ENCODE assay signal across 1 cellular context in genomic region chr11:117946842-117947526, GRCh38.
A peak's percentile ranks its signal among the peaks of the same experiment; 100 is the strongest.
TF ChIP-seq lines count a peak whose summit lies in the region.

No MANE protein-coding gene starts in this region.

TF ChIP-seq in K562, 482 proteins besides CTCF, POLR2A, EP300 and RAD21 (continued from another document and continues in another):
- TF ChIP-seq, protein P1, sequence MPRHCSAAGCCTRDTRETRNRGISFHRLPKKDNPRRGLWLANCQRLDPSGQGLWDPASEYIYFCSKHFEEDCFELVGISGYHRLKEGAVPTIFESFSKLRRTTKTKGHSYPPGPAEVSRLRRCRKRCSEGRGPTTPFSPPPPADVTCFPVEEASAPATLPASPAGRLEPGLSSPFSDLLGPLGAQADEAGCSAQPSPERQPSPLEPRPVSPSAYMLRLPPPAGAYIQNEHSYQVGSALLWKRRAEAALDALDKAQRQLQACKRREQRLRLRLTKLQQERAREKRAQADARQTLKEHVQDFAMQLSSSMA (CRISPR knock-in tag; IDR thresholded peaks at IDR 0.05), result no peak
- TF ChIP-seq SMAD4 (CRISPR knock-in tag; conservative IDR thresholded peaks at IDR 0.05) (no peak; the same call in 1 of the 2 replicates), TSHZ1 (CRISPR knock-in tag; IDR thresholded peaks at IDR 0.05) (no peak), KLF13 (tag; IDR thresholded peaks at IDR 0.05; ENCODE audit: borderline replicate concordance, low read depth) (0 out of 2 replicates have a peak, but pooled peaks have one; percentile 15), ZNF311 (CRISPR knock-in tag; IDR thresholded peaks at IDR 0.05) (no peak), ZFP30 (CRISPR knock-in tag; IDR thresholded peaks at IDR 0.05; ENCODE audit: borderline replicate concordance) (no peak), ZNF644 (tag; IDR thresholded peaks at IDR 0.05; ENCODE audit: low read depth) (no peak), HNRNPH1 (optimal IDR thresholded peaks at IDR 0.05; ENCODE audit: low read depth, low read length) (no peak), ZBTB33 (CRISPR knock-in tag; IDR thresholded peaks at IDR 0.05) (no peak), HDAC2 (IDR thresholded peaks at IDR 0.05) (0 out of 2 replicates have a peak, but pooled peaks have one; percentile 21), FOXA1 (IDR thresholded peaks at IDR 0.05; ENCODE audit: borderline replicate concordance) (no peak), ELF2 (CRISPR knock-in tag; IDR thresholded peaks at IDR 0.05) (no peak), CBFA2T2 (conservative IDR thresholded peaks at IDR 0.05) (no peak), MLLT1 (IDR thresholded peaks at IDR 0.05) (no peak), RFX5 (IDR thresholded peaks at IDR 0.05; ENCODE audit: low read depth, low read length) (no peak), ZEB2 (IDR thresholded peaks at IDR 0.05) (no peak), KAT7 (CRISPR knock-in tag; IDR thresholded peaks at IDR 0.05; ENCODE audit: borderline replicate concordance) (no peak), ZNF507 (tag; conservative IDR thresholded peaks at IDR 0.05) (no peak), MAFK (IDR thresholded peaks at IDR 0.05; ENCODE audit: low read length) (no peak), CHCHD3 (CRISPR knock-in tag; IDR thresholded peaks at IDR 0.05) (no peak), TCF7L2 (IDR thresholded peaks at IDR 0.05; ENCODE audit: low read depth, low read length) (no peak), E2F1 (CRISPR knock-in tag; IDR thresholded peaks at IDR 0.05) (no peak), CEBPB (tag; IDR thresholded peaks at IDR 0.05) (no peak), BRCA1 (IDR thresholded peaks at IDR 0.05) (no peak), BRCA1 (CRISPR knock-in tag; IDR thresholded peaks at IDR 0.05) (no peak), EP400 (IDR thresholded peaks at IDR 0.05) (0 out of 2 replicates have a peak, but pooled peaks have one; percentile 27), ZNF282 (CRISPR knock-in tag; IDR thresholded peaks at IDR 0.05) (no peak), THRB (CRISPR knock-in tag; conservative IDR thresholded peaks at IDR 0.05) (no peak), GABPB2 (CRISPR knock-in tag; conservative IDR thresholded peaks at IDR 0.05) (no peak), ZFP36 (IDR thresholded peaks at IDR 0.05; ENCODE audit: low read depth, low read length, partially characterized antibody) (peak; percentile 21), E2F4 (CRISPR knock-in tag; IDR thresholded peaks at IDR 0.05; ENCODE audit: low read depth) (no peak), ZNF239 (CRISPR knock-in tag; IDR thresholded peaks at IDR 0.05) (no peak), MAX (CRISPR knock-in tag; IDR thresholded peaks at IDR 0.05) (no peak), PHB (CRISPR knock-in tag; IDR thresholded peaks at IDR 0.05) (no peak), GATA2 (CRISPR knock-in tag; IDR thresholded peaks at IDR 0.05) (no peak), SRSF7 (optimal IDR thresholded peaks at IDR 0.05; ENCODE audit: low read depth, low read length) (no peak), BHLHE40 (IDR thresholded peaks at IDR 0.05; ENCODE audit: low read length) (no peak), TGIF2 (CRISPR knock-in tag; IDR thresholded peaks at IDR 0.05) (no peak), ESRRB (CRISPR knock-in tag; IDR thresholded peaks at IDR 0.05; ENCODE audit: borderline replicate concordance) (no peak), FOS (IDR thresholded peaks at IDR 0.05; ENCODE audit: extremely low read depth, insufficient read length) (peak; percentile 5), PCBP2 (IDR thresholded peaks at IDR 0.05; ENCODE audit: low read depth, low read length, poor library complexity, severe bottlenecking) (no peak), E2F3 (CRISPR knock-in tag; IDR thresholded peaks at IDR 0.05) (no peak), JUN (IDR thresholded peaks at IDR 0.05; ENCODE audit: borderline replicate concordance, low read depth, low read length) (peak; percentile 98), JUN (CRISPR knock-in tag; IDR thresholded peaks at IDR 0.05; ENCODE audit: borderline replicate concordance) (no peak), ZNF274 (IDR thresholded peaks at IDR 0.05; ENCODE audit: borderline replicate concordance, low read depth, low read length) (no peak), SRSF9 (IDR thresholded peaks at IDR 0.05; ENCODE audit: borderline replicate concordance, low read depth, low read length) (no peak), TRIM24 (IDR thresholded peaks at IDR 0.05) (peak in 1 of 2 experiments; percentile 31; a peak in 1 of 4 replicates), HNRNPUL1 (IDR thresholded peaks at IDR 0.05; ENCODE audit: low read length) (no peak), ZNF436 (CRISPR knock-in tag; IDR thresholded peaks at IDR 0.05) (no peak), LEF1 (IDR thresholded peaks at IDR 0.05) (no peak)
- TF ChIP-seq, protein P2, sequence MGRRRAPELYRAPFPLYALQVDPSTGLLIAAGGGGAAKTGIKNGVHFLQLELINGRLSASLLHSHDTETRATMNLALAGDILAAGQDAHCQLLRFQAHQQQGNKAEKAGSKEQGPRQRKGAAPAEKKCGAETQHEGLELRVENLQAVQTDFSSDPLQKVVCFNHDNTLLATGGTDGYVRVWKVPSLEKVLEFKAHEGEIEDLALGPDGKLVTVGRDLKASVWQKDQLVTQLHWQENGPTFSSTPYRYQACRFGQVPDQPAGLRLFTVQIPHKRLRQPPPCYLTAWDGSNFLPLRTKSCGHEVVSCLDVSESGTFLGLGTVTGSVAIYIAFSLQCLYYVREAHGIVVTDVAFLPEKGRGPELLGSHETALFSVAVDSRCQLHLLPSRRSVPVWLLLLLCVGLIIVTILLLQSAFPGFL (CRISPR knock-in tag; IDR thresholded peaks at IDR 0.05), result no peak
- TF ChIP-seq, protein P3, sequence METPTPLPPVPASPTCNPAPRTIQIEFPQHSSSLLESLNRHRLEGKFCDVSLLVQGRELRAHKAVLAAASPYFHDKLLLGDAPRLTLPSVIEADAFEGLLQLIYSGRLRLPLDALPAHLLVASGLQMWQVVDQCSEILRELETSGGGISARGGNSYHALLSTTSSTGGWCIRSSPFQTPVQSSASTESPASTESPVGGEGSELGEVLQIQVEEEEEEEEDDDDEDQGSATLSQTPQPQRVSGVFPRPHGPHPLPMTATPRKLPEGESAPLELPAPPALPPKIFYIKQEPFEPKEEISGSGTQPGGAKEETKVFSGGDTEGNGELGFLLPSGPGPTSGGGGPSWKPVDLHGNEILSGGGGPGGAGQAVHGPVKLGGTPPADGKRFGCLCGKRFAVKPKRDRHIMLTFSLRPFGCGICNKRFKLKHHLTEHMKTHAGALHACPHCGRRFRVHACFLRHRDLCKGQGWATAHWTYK (CRISPR knock-in tag; IDR thresholded peaks at IDR 0.05), result no peak
- TF ChIP-seq, protein P4, sequence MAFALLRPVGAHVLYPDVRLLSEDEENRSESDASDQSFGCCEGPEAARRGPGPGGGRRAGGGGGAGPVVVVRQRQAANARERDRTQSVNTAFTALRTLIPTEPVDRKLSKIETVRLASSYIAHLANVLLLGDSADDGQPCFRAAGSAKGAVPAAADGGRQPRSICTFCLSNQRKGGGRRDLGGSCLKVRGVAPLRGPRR (CRISPR knock-in tag; IDR thresholded peaks at IDR 0.05), result no peak
- TF ChIP-seq, protein P5, sequence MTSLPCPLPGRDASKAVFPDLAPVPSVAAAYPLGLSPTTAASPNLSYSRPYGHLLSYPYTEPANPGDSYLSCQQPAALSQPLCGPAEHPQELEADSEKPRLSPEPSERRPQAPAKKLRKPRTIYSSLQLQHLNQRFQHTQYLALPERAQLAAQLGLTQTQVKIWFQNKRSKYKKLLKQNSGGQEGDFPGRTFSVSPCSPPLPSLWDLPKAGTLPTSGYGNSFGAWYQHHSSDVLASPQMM (CRISPR knock-in tag; IDR thresholded peaks at IDR 0.05), result no peak
- TF ChIP-seq, protein P6, sequence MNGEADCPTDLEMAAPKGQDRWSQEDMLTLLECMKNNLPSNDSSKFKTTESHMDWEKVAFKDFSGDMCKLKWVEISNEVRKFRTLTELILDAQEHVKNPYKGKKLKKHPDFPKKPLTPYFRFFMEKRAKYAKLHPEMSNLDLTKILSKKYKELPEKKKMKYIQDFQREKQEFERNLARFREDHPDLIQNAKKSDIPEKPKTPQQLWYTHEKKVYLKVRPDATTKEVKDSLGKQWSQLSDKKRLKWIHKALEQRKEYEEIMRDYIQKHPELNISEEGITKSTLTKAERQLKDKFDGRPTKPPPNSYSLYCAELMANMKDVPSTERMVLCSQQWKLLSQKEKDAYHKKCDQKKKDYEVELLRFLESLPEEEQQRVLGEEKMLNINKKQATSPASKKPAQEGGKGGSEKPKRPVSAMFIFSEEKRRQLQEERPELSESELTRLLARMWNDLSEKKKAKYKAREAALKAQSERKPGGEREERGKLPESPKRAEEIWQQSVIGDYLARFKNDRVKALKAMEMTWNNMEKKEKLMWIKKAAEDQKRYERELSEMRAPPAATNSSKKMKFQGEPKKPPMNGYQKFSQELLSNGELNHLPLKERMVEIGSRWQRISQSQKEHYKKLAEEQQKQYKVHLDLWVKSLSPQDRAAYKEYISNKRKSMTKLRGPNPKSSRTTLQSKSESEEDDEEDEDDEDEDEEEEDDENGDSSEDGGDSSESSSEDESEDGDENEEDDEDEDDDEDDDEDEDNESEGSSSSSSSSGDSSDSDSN (IDR thresholded peaks at IDR 0.05; ENCODE audit: borderline replicate concordance in 1 of 2, low read depth in 2 of 2, low read length in 2 of 2), result no peak
